ENCODE assay signal across 8 cellular contexts in genomic region chr1:109075531-109076490, GRCh38. TPM values are rescaled to one million over a fixed set of nuclear protein-coding genes. Genes with fewer than 3 reads are reported as not detected.
DNase-seq lines count a peak whose midpoint lies in the region; ATAC-seq, FAIRE-seq and TF ChIP-seq lines count a peak whose summit lies in the region.

TSS of gene TAF13 (minus strand) at chr1:109076003. CDS start at chr1:109075947, 56 bp downstream.

- H4K20me1 ChIP-seq in mammary epithelial cell (ENCODE audit: insufficient read depth, low read length) = no peaks in the 10 kb centered on the region

- H3K9ac ChIP-seq in mammary epithelial cell (ENCODE audit: insufficient read depth, low read length) (peak within 1 kb of the TSS; percentile 94), iPS-20b (ENCODE audit: low read depth, low read length) (peak within 1 kb of the TSS; percentile 90)

- DNase-seq in AG04449 (ENCODE audit: low read depth, low spot score) (peak; percentile 82), NCI-H2196 (lab: John Stamatoyannopoulos, UW; ENCODE audit: unreplicated experiment) (peak; percentile 97), WERI-Rb-1 (peak; percentile 95), mammary epithelial cell (peak; percentile 93), small intestine (peak; percentile 94)

- BruUV-seq in mammary epithelial cell (replicated peaks; lab: Mats Ljungman, UMichigan) = TSS peak; percentile 96

- in situ Hi-C loops in mammary epithelial cell (cut with MboI; ENCODE audit: low sequenced_read_pairs in 2 of 2) = no loop called here

- H3K4me3 ChIP-seq in AG04449 (ENCODE audit: low read depth, low read length) (peak within 1 kb of the TSS; percentile 87), WERI-Rb-1 (ENCODE audit: low read depth, low read length) (peak within 1 kb of the TSS; percentile 57), mammary epithelial cell (replicated peaks in 1 of 3; ENCODE audit: insufficient read depth in 1 of 3, low read depth in 2 of 3, low read length in 3 of 3) (peak within 1 kb of the TSS; percentile 88 to 94 (median 92)), iPS-20b (ENCODE audit: low read length) (peak within 1 kb of the TSS; percentile 94), small intestine (ENCODE audit: low read depth in 1 of 2, low read length in 2 of 2) (peak within 1 kb of the TSS; percentile 37 to 90)

- peaks cover 39% of the 10 kb centered on the region for H3K79me2 ChIP-seq in mammary epithelial cell (ENCODE audit: insufficient read depth, low read length)

- H3K4me1 ChIP-seq in mammary epithelial cell (ENCODE audit: insufficient read depth, low read length) (peaks cover 8% of the 10 kb centered on the region), iPS-20b (ENCODE audit: insufficient read depth, low read length) (no peaks in the 10 kb centered on the region; the same call in 1 of the 2 replicates), small intestine (ENCODE audit: control insufficient read depth in 2 of 2, insufficient read depth in 1 of 2, low read depth in 1 of 2, low read length in 1 of 2) (no peaks in the 10 kb centered on the region)

- intact Hi-C loops in mammary epithelial cell (cut with micrococcal nuclease) = loop anchor here (1.0 to 5.0 kb wide), 2 partner anchors 14 to 34 kb away; partner anchors contain the start of genes TMEM167B and WDR47

- CTCF ChIA-PET in AG04449 (lab: Yijun Ruan, JAX) = interaction anchor here (1.0 to 2.3 kb wide), 6 partner anchors 9 to 24 kb away, joined by 3 to 11 read pairs (median 4); partner anchors contain the start of gene TMEM167B
- CTCF ChIA-PET in mammary epithelial cell (lab: Charles Lee; ENCODE audit: low non-redundant PET) = no interaction called here

- dilution Hi-C loops in mammary epithelial cell (cut with HindIII; ENCODE audit: low sequenced_read_pairs) = no loop called here

- TF ChIP-seq CTCF in AG04449 (IDR thresholded peaks at IDR 0.05; ENCODE audit: insufficient read depth, low read length, missing control alignments) (peak; percentile 36), WERI-Rb-1 (IDR thresholded peaks at IDR 0.05; ENCODE audit: low read depth, low read length) (no peak), mammary epithelial cell (conservative IDR thresholded peaks at IDR 0.05 in 1 of 2, IDR thresholded peaks at IDR 0.05 in 1 of 2; ENCODE audit: extremely low read depth in 1 of 2, insufficient read depth in 1 of 2, low read depth in 1 of 2, low read length in 2 of 2) (peak in 1 of 2 donors; percentile 34)

- peaks cover 11% of the 10 kb centered on the region for H3K36me3 ChIP-seq in WERI-Rb-1
- peaks cover 3% of the 10 kb centered on the region for H3K36me3 ChIP-seq in mammary epithelial cell (ENCODE audit: insufficient read depth, low read length)
- peaks cover 7% of the 10 kb centered on the region for H3K36me3 ChIP-seq in iPS-20b (ENCODE audit: insufficient read depth, low read depth, low read length)
- H3K36me3 ChIP-seq in small intestine (ENCODE audit: control insufficient read depth in 2 of 2, insufficient read depth in 2 of 2, low read length in 2 of 2) = no peaks in the 10 kb centered on the region

- FAIRE-seq in small intestine (lab: Jason Lieb, UNC) = no peak

- peak; percentile 100 for ATAC-seq in GM18868 (IDR thresholded peaks at IDR 0.05; ENCODE audit: unreplicated experiment)
- peak; percentile 99 for ATAC-seq in HG03108 (IDR thresholded peaks at IDR 0.05; ENCODE audit: unreplicated experiment)

- no peaks in the 10 kb centered on the region for H3K9me3 ChIP-seq in WERI-Rb-1 (ENCODE audit: severe bottlenecking)
- no peaks in the 10 kb centered on the region for H3K9me3 ChIP-seq in mammary epithelial cell (replicated peaks; ENCODE audit: insufficient read depth, low read length)
- H3K9me3 ChIP-seq in iPS-20b (ENCODE audit: insufficient read depth, low read depth, low read length) = no peaks in the 10 kb centered on the region
- H3K9me3 ChIP-seq in small intestine (ENCODE audit: control insufficient read depth, low read depth) = no peaks in the 10 kb centered on the region

- peak within 1 kb of the TSS; percentile 85 for H3K4me2 ChIP-seq in mammary epithelial cell (ENCODE audit: insufficient read depth, low read depth, low read length)

- H3K27ac ChIP-seq in WERI-Rb-1 = peak within 1 kb of the TSS; percentile 97
- peak within 1 kb of the TSS; percentile 90 for H3K27ac ChIP-seq in mammary epithelial cell (ENCODE audit: insufficient read depth, low read depth, low read length)
- peak within 1 kb of the TSS; percentile 50 for H3K27ac ChIP-seq in iPS-20b (ENCODE audit: low read length)
- H3K27ac ChIP-seq in small intestine (ENCODE audit: low read depth in 1 of 2, low read length in 1 of 2) = peak within 1 kb of the TSS; percentile 93 to 98

- POLR2A ChIA-PET in AG04449 (lab: Yijun Ruan, JAX) = interaction anchor here (0.5 to 1.5 kb wide), 11 partner anchors 11 to 363 kb away, joined by 3 to 12 read pairs (median 3); partner anchors contain the start of genes TMEM167B and WDR47

- no peaks in the 10 kb centered on the region for H3K27me3 ChIP-seq in WERI-Rb-1 (ENCODE audit: insufficient read depth, low read depth, severe bottlenecking)
- H3K27me3 ChIP-seq in mammary epithelial cell (ENCODE audit: insufficient read depth, low read length) = no peaks in the 10 kb centered on the region
- H3K27me3 ChIP-seq in iPS-20b (ENCODE audit: insufficient read depth, low read length) = no peaks in the 10 kb centered on the region
- H3K27me3 ChIP-seq in small intestine (ENCODE audit: control insufficient read depth in 2 of 2, insufficient read depth in 2 of 2, low read length in 2 of 2) = no peaks in the 10 kb centered on the region

- WGBS in mammary epithelial cell (ENCODE audit: low coverage, missing lambda C conversion rate) = 6% methylated on average over 37 of the region's 39 CpGs
- WGBS in small intestine, 3 donors = 5% methylated on average over 39 of the region's 39 CpGs

- H2AFZ ChIP-seq in mammary epithelial cell (ENCODE audit: low read depth, low read length) = peak within 1 kb of the TSS; percentile 92

RNA-seq across cellular contexts. Expression of gene TAF13, which starts in this region (rescaled TPM):
- 10 to 100 TPM; 67.8 to 80.4 TPM for total RNA-seq in mammary epithelial cell
- polyA plus RNA-seq in mammary epithelial cell (21.9 TPM), small intestine (10 to 100 TPM; 34.9 to 49.2 (median 40.5) TPM)
- polyA minus RNA-seq in mammary epithelial cell = 51.7 TPM

Comparison
In these comparisons a context has a peak if more than half of its experiments do, and no peak if none do; other contexts are left out.
1. Peak in every context shown above with its lines: DNase-seq, ATAC-seq, H3K4me3 ChIP-seq and H3K27ac ChIP-seq.